8 cellular contexts compared by ENCODE assay signal in genomic region chr7:139683137-139683871, GRCh38.
DNase-seq lines count a peak whose midpoint lies in the region; ATAC-seq and TF ChIP-seq lines count a peak whose summit lies in the region.

No MANE protein-coding gene starts in this region.

- no peak overlapping the region for H3K4me3 ChIP-seq in fibroblast of mammary gland (ENCODE audit: control insufficient read depth, low read depth, low read length)
- no peak overlapping the region for H3K4me3 ChIP-seq in smooth muscle cell
- H3K4me3 ChIP-seq in WERI-Rb-1 (ENCODE audit: low read depth, low read length): no peak overlapping the region
- H3K4me3 ChIP-seq in effector memory CD4-positive, alpha-beta T cell (ENCODE audit: insufficient read depth, low read depth, low read length, poor library complexity, severe bottlenecking): no peak overlapping the region

- peaks cover 33% of the 10 kb centered on the region for H3F3A ChIP-seq in smooth muscle cell (ENCODE audit: low read depth)

- H3K27me3 ChIP-seq in smooth muscle cell (ENCODE audit: low read depth) (no peaks in the 10 kb centered on the region), WERI-Rb-1 (ENCODE audit: insufficient read depth, low read depth, severe bottlenecking) (no peaks in the 10 kb centered on the region)
- no peaks in the 10 kb centered on the region for H3K27me3 ChIP-seq in effector memory CD4-positive, alpha-beta T cell (replicated peaks; ENCODE audit: control insufficient read depth, insufficient read depth, low read length, poor library complexity, severe bottlenecking)

- TF ChIP-seq CTCF in fibroblast of mammary gland (conservative IDR thresholded peaks at IDR 0.05; ENCODE audit: control insufficient read depth, insufficient read depth, low read depth, low read length) (no peak), smooth muscle cell (IDR thresholded peaks at IDR 0.05; ENCODE audit: borderline replicate concordance, insufficient read depth, poor library complexity, severe bottlenecking) (no peak), WERI-Rb-1 (IDR thresholded peaks at IDR 0.05; ENCODE audit: low read depth, low read length) (no peak)

- peak overlapping the region; percentile 37 for H3K4me2 ChIP-seq in smooth muscle cell

- peaks cover 10% of the 10 kb centered on the region for H4K20me1 ChIP-seq in smooth muscle cell (ENCODE audit: low read depth)

- ATAC-seq in GM19395 (IDR thresholded peaks at IDR 0.05; ENCODE audit: unreplicated experiment): peak; percentile 48
- ATAC-seq in HG02973 (IDR thresholded peaks at IDR 0.05; ENCODE audit: unreplicated experiment): no peak

- WGBS in smooth muscle cell (ENCODE audit: low lambda C conversion rate): 80% methylated on average over 16 of the region's 16 CpGs

- H3K9ac ChIP-seq in smooth muscle cell (ENCODE audit: low read depth): peak overlapping the region; percentile 81

- peaks cover 6% of the 10 kb centered on the region for H3K79me2 ChIP-seq in smooth muscle cell (ENCODE audit: low read depth)

- H3K4me1 ChIP-seq in smooth muscle cell (ENCODE audit: low read depth): peaks cover 33% of the 10 kb centered on the region
- H3K4me1 ChIP-seq in effector memory CD4-positive, alpha-beta T cell (ENCODE audit: control insufficient read depth, insufficient read depth, low read length, poor library complexity, severe bottlenecking): peaks cover 12% of the 10 kb centered on the region

- DNase-seq in HT1080 (ENCODE audit: low read depth) (peak; percentile 60), fibroblast of mammary gland (ENCODE audit: low read depth) (peak; percentile 52), smooth muscle cell (lab: John Stamatoyannopoulos, UW; ENCODE audit: unreplicated experiment) (no peak), WERI-Rb-1 (no peak), SKM-1 (lab: John Stamatoyannopoulos, UW; ENCODE audit: unreplicated experiment) (no peak)
- DNase-seq in effector memory CD4-positive, alpha-beta T cell: no peak

- H2AFZ ChIP-seq in smooth muscle cell (ENCODE audit: low read depth): no peak overlapping the region

- H3K36me3 ChIP-seq in smooth muscle cell (ENCODE audit: low read depth) (no peaks in the 10 kb centered on the region), WERI-Rb-1 (peaks cover 37% of the 10 kb centered on the region)
- H3K36me3 ChIP-seq in effector memory CD4-positive, alpha-beta T cell (ENCODE audit: control insufficient read depth, insufficient read depth, low read length): no peaks in the 10 kb centered on the region

- H3K9me3 ChIP-seq in smooth muscle cell (replicated peaks; ENCODE audit: low read depth): no peaks in the 10 kb centered on the region
- peaks cover 9% of the 10 kb centered on the region for H3K9me3 ChIP-seq in WERI-Rb-1 (ENCODE audit: severe bottlenecking)
- no peaks in the 10 kb centered on the region for H3K9me3 ChIP-seq in effector memory CD4-positive, alpha-beta T cell (ENCODE audit: control insufficient read depth, low read length)

- peak overlapping the region; percentile 99 for H3K27ac ChIP-seq in smooth muscle cell (ENCODE audit: low read depth)
- H3K27ac ChIP-seq in WERI-Rb-1: no peak overlapping the region
- no peak overlapping the region for H3K27ac ChIP-seq in effector memory CD4-positive, alpha-beta T cell (ENCODE audit: insufficient read depth, low read length, poor library complexity, severe bottlenecking)

Comparison
In these comparisons a context has a peak if more than half of its experiments do, and no peak if none do; other contexts are left out.
1. DNase-seq: peak in HT1080 (single experiment) and fibroblast of mammary gland (single experiment); none in smooth muscle cell (single experiment), WERI-Rb-1 (single experiment), effector memory CD4-positive, alpha-beta T cell (0 of 3) and SKM-1 (single experiment).